In genomic region chr1:21324368-21325137, GRCh38 we compare ENCODE assay signal across 1 cellular context.
A peak's percentile ranks its signal among the peaks of the same experiment; 100 is the strongest.
TF ChIP-seq lines count a peak whose summit lies in the region.

No MANE protein-coding gene starts in this region.

TF ChIP-seq in HEK293, 187 proteins besides CTCF, POLR2A, EP300 and RAD21 (continued from another document and continues in another):
- TF ChIP-seq ZNF692 (tag by site-specific recombination; IDR thresholded peaks at IDR 0.05) = peak; percentile 95
- no peak for TF ChIP-seq ZNF19 (tag by site-specific recombination; IDR thresholded peaks at IDR 0.05; ENCODE audit: low read depth)
- no peak; the same call in 1 of the 2 replicates for TF ChIP-seq KLF16 (tag by site-specific recombination; IDR thresholded peaks at IDR 0.05)
- TF ChIP-seq ZNF48 (tag by site-specific recombination; IDR thresholded peaks at IDR 0.05) = no peak
- TF ChIP-seq ZNF280D (tag by site-specific recombination; IDR thresholded peaks at IDR 0.05) = no peak
- no peak for TF ChIP-seq ZBTB49 (tag by site-specific recombination; IDR thresholded peaks at IDR 0.05; ENCODE audit: low read depth)
- peak; percentile 76 for TF ChIP-seq ZNF366 (tag by site-specific recombination; conservative IDR thresholded peaks at IDR 0.05)
- TF ChIP-seq ZNF707 (tag by site-specific recombination; IDR thresholded peaks at IDR 0.05) = no peak
- no peak for TF ChIP-seq ZNF169 (tag by site-specific recombination; IDR thresholded peaks at IDR 0.05)
- peak; percentile 92 for TF ChIP-seq ZEB2 (tag by site-specific recombination; IDR thresholded peaks at IDR 0.05)
- no peak for TF ChIP-seq ZBTB26 (tag by site-specific recombination; optimal IDR thresholded peaks at IDR 0.05)
- TF ChIP-seq ZNF621 (tag by site-specific recombination; IDR thresholded peaks at IDR 0.05) = no peak
- no peak for TF ChIP-seq ZNF530 (tag by site-specific recombination; IDR thresholded peaks at IDR 0.05; ENCODE audit: low read depth)
- TF ChIP-seq GLIS2 (tag by site-specific recombination; IDR thresholded peaks at IDR 0.05) = peak; percentile 82
- TF ChIP-seq ZBTB10 (tag by site-specific recombination; IDR thresholded peaks at IDR 0.05) = no peak
- no peak for TF ChIP-seq ZSCAN4 (tag by site-specific recombination; IDR thresholded peaks at IDR 0.05)
- TF ChIP-seq MZF1 (tag by site-specific recombination; IDR thresholded peaks at IDR 0.05; ENCODE audit: borderline replicate concordance) = peak; percentile 92; the same call in 1 of the 2 replicates
- peak; percentile 51; the same call in 1 of the 2 replicates for TF ChIP-seq ZNF843 (tag by site-specific recombination; IDR thresholded peaks at IDR 0.05)
- no peak for TF ChIP-seq ZNF18 (tag by site-specific recombination; IDR thresholded peaks at IDR 0.05)
- TF ChIP-seq KLF8 (tag by site-specific recombination; IDR thresholded peaks at IDR 0.05) = peak; percentile 79; the same call in 1 of the 2 replicates
- no peak for TF ChIP-seq ZBTB44 (tag by site-specific recombination; IDR thresholded peaks at IDR 0.05)
- TF ChIP-seq ZBTB11 (tag by site-specific recombination; conservative IDR thresholded peaks at IDR 0.05; ENCODE audit: low read depth) = no peak
- TF ChIP-seq ZNF362 (tag by site-specific recombination; IDR thresholded peaks at IDR 0.05) = no peak
- no peak for TF ChIP-seq ZNF701 (tag by site-specific recombination; IDR thresholded peaks at IDR 0.05)
- no peak for TF ChIP-seq ZNF202 (tag by site-specific recombination; IDR thresholded peaks at IDR 0.05; ENCODE audit: borderline replicate concordance)
- no peak for TF ChIP-seq ZNF292 (tag by site-specific recombination; IDR thresholded peaks at IDR 0.05; ENCODE audit: borderline replicate concordance, low read depth)
- TF ChIP-seq IKZF3 (tag by site-specific recombination; IDR thresholded peaks at IDR 0.05) = peak; percentile 81
- no peak for TF ChIP-seq ZNF146 (tag by site-specific recombination; IDR thresholded peaks at IDR 0.05)
- 0 out of 2 replicates have a peak, but pooled peaks have one; percentile 42 for TF ChIP-seq ZBTB48 (tag by site-specific recombination; IDR thresholded peaks at IDR 0.05)
- no peak for TF ChIP-seq SETDB1 (IDR thresholded peaks at IDR 0.05; ENCODE audit: insufficient read length, low read length)
- no peak; the same call in 1 of the 2 replicates for TF ChIP-seq ZNF2 (tag by site-specific recombination; IDR thresholded peaks at IDR 0.05)
- no peak for TF ChIP-seq GFI1B (tag by site-specific recombination; IDR thresholded peaks at IDR 0.05)
- TF ChIP-seq OSR2 (tag by site-specific recombination; IDR thresholded peaks at IDR 0.05) = peak; percentile 79
- TF ChIP-seq ZIC2 (tag by site-specific recombination; IDR thresholded peaks at IDR 0.05) = 0 out of 2 replicates have a peak, but pooled peaks have one; percentile 67
- peak; percentile 96 for TF ChIP-seq ZNF600 (tag by site-specific recombination; IDR thresholded peaks at IDR 0.05)
- 0 out of 2 replicates have a peak, but pooled peaks have one; percentile 12 for TF ChIP-seq ZNF558 (tag by site-specific recombination; IDR thresholded peaks at IDR 0.05)
- no peak for TF ChIP-seq ZNF501 (tag by site-specific recombination; IDR thresholded peaks at IDR 0.05)
- peak; percentile 65 for TF ChIP-seq PRDM1 (tag by site-specific recombination; IDR thresholded peaks at IDR 0.05)
- TF ChIP-seq ZFP3 (tag by site-specific recombination; IDR thresholded peaks at IDR 0.05; ENCODE audit: low read depth) = no peak
- TF ChIP-seq ZFP41 (tag by site-specific recombination; IDR thresholded peaks at IDR 0.05; ENCODE audit: borderline replicate concordance) = no peak
- TF ChIP-seq ZNF335 (tag by site-specific recombination; conservative IDR thresholded peaks at IDR 0.05) = peak; percentile 17
- TF ChIP-seq KLF1 (tag by site-specific recombination; IDR thresholded peaks at IDR 0.05) = peak; percentile 61; the same call in 1 of the 2 replicates
